24 cellular contexts compared by ENCODE assay signal in the genomic region with DNA sequence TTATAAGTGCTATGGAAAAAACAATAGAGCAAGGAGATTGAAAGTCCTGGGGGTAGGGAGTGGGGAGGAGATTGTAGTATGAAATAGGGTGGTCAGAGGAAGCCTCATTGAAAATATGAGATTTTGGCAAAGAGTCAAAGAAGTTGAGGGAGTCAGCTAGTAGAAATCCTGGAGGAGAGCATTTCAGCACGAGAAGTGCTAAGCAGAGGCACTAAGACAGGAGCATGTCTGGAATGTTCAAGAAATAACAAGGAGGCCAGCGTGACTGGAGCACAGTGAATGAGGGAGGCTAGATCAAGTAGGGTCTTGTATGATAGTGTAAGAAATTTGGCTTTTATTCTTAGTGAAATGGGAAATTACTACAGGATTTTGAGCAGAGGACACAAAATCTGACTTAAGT. TPM values are rescaled to one million over a fixed set of nuclear protein-coding genes. Genes with fewer than 3 reads are reported as not detected.
"Had no signal": no experiment of that assay in that cellular context is flagged by ENCODE, and none has a peak within 500 bp of the region (broad histone marks: within the 10 kb centered on the region; RNA-seq: fewer than 3 reads in every experiment).

No MANE protein-coding gene starts in this region.

- ATAC-seq: activated CD8-positive, alpha-beta T cell treated with anti-CD3 and anti-CD28 coated beads, Interleukin-2, amount 10 ng/mL, durations not matched to agents 7 days and 5 days; activated naive CD8-positive, alpha-beta T cell treated with anti-CD3 and anti-CD28 coated beads, Interleukin-2, amount 50 U/mL, for 24 hours; stimulated activated naive CD8-positive, alpha-beta T cell treated with anti-CD3 and anti-CD28 coated beads, Interleukin-15, Interleukin-2, amounts not matched to agents 100 U/mL and 50 U/mL, for 24 hours; upper lobe of right lung had no signal

- DNase-seq: activated CD4-positive, alpha-beta T cell treated with anti-CD3 and anti-CD28 coated beads, Interleukin-2, amount 10 ng/mL, durations not matched to agents 7 days and 5 days; activated CD4-positive, CD25-positive, alpha-beta regulatory T cell treated with anti-CD3 and anti-CD28 coated beads, Interleukin-2, amount 50 U/mL, for 72 hours; activated CD8-positive, alpha-beta T cell treated with anti-CD3 and anti-CD28 coated beads, Interleukin-2, amount 10 ng/mL, durations not matched to agents 7 days and 5 days; activated gamma-delta T cell; activated naive CD4-positive, alpha-beta T cell treated with anti-CD3 and anti-CD28 coated beads, Interleukin-2, amount 50 U/mL, for 16 hours; activated naive CD8-positive, alpha-beta T cell treated with anti-CD3 and anti-CD28 coated beads, Interleukin-2, amount 50 U/mL, for 24 hours; aorta; cerebellar nuclear complex; foreskin melanocyte; glutamatergic neuron; hippocampal formation; posterior cingulate gyrus; stimulated activated CD4-positive, alpha-beta T cell treated with anti-CD3 and anti-CD28 coated beads, Interleukin-12 subunit alpha, Interleukin-12 subunit beta, amount 100 ng/mL, for 4 hours; stimulated activated CD4-positive, alpha-beta T cell treated with anti-CD3 and anti-CD28 coated beads, Interleukin-4, amount 100 ng/mL, for 4 hours; stimulated activated naive CD8-positive, alpha-beta T cell treated with anti-CD3 and anti-CD28 coated beads, Interleukin-15, Interleukin-2, amounts not matched to agents 100 U/mL and 50 U/mL, for 24 hours; T-helper 1 cell; upper lobe of right lung; WERI-Rb-1 had no signal

- H3K27ac ChIP-seq: breast epithelium, neutrophil, upper lobe of right lung, WERI-Rb-1 had no signal

- H3K36me3 ChIP-seq: breast epithelium, neutrophil, upper lobe of right lung, WERI-Rb-1 had no signal

- H3K4me3 ChIP-seq: breast epithelium, upper lobe of right lung had no signal

- H3K27me3 ChIP-seq: breast epithelium, neutrophil, upper lobe of right lung had no signal

- H3K9me3 ChIP-seq: breast epithelium, neutrophil, upper lobe of right lung had no signal

- H3K4me1 ChIP-seq: breast epithelium, upper lobe of right lung had no signal

RNA-seq across cellular contexts. Expression of gene TSPYL6, which starts 2.1 kb away (rescaled TPM):
- total RNA-seq: activated CD4-positive, alpha-beta T cell treated with anti-CD3 and anti-CD28 coated beads, Interleukin-2, amount 10 ng/mL, durations not matched to agents 7 days and 5 days; activated CD8-positive, alpha-beta T cell treated with anti-CD3 and anti-CD28 coated beads, Interleukin-2, amount 10 ng/mL, durations not matched to agents 7 days and 5 days; activated T-helper 1 cell treated with anti-CD3 and anti-CD28 coated beads, Interleukin-12 subunit alpha, Interleukin-12 subunit beta, Interleukin-2, Interleukin-4 antibody, amounts not matched to agents 30 ng/mL and 10 ng/mL and 1 ng/mL, durations not matched to agents 14 hours and 24 hours and 36 hours; breast epithelium; epithelial cell of proximal tubule; myocyte; renal cortical epithelial cell; upper lobe of right lung had no signal
